Comparison of ENCODE assay signal across 24 cellular contexts in the genomic region with DNA sequence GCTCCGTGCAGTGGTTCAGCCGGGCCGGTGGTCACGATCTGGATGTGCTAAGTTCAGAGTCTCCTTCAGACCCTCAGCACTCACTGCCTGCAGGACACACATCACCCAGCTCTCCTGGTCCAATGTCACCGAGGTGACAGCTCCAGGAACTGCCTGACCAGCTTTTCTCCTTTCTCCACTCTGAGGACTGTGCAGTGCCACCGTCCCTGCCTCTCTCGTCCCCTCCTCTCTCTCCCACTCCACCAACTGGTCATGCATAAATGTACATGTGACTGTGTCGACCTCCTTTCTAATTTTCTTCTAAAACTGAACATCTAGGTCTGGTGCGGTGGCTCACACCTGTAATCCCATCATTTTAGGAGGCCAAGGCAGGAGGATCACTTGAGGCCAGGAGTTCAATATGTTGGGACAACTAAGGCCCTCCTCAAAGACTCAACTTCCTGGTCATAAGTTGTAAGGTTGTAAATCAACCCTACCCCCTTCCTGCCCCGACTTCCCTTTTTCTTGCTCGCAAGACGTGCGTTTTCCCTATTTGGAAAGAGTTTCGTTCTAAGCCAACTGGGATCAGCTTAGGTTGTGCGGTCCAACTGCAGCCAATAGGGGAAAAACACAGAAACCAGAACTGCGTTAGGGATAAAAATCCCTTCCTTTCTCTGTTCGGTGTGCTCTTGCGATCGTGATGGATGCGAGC.
"Had no signal": no experiment of that assay in that cellular context is flagged by ENCODE, and none has a peak within 500 bp of the region (broad histone marks: within the 10 kb centered on the region; RNA-seq: fewer than 3 reads in every experiment).

No MANE protein-coding gene starts in this region.

- H3K27ac Mint-ChIP-seq: activated B cell treated with CpG ODN at 0.5 μM for 24 hours; activated naive CD4-positive, alpha-beta T cell treated with anti-CD3 and anti-CD28 coated beads, Interleukin-2, amount 10 ng/mL, durations not matched to agents 7 days and 5 days; activated naive CD8-positive, alpha-beta T cell treated with anti-CD3 and anti-CD28 coated beads, Interleukin-2, amount 10 ng/mL, durations not matched to agents 7 days and 5 days; effector memory CD8-positive, alpha-beta T cell; nephron progenitor cell; stimulated activated memory B cell treated with anti-CD40 and anti-IgM and Interleukin-4, amounts not matched to agents 10 μg/mL and 1 μg/mL and 100 μg/mL, for 72 hours; stimulated activated naive CD8-positive, alpha-beta T cell treated with anti-CD3 and anti-CD28 coated beads, Interleukin-15, amount 100 ng/mL, for 72 hours; T-helper 17 cell had no signal

- H3K36me3 Mint-ChIP-seq: activated naive CD4-positive, alpha-beta T cell treated with anti-CD3 and anti-CD28 coated beads, Interleukin-2, amount 10 ng/mL, durations not matched to agents 7 days and 5 days; activated naive CD8-positive, alpha-beta T cell treated with anti-CD3 and anti-CD28 coated beads, Interleukin-2, amount 10 ng/mL, durations not matched to agents 7 days and 5 days; stimulated activated memory B cell treated with anti-CD40 and anti-IgM and Interleukin-4, amounts not matched to agents 10 μg/mL and 1 μg/mL and 100 μg/mL, for 72 hours had no signal

- H3K4me1 Mint-ChIP-seq: activated B cell treated with CpG ODN at 0.5 μM for 24 hours; activated naive CD4-positive, alpha-beta T cell treated with anti-CD3 and anti-CD28 coated beads, Interleukin-2, amount 10 ng/mL, durations not matched to agents 7 days and 5 days; activated naive CD8-positive, alpha-beta T cell treated with anti-CD3 and anti-CD28 coated beads, Interleukin-2, amount 10 ng/mL, durations not matched to agents 7 days and 5 days; stimulated activated memory B cell treated with anti-CD40 and anti-IgM and Interleukin-4, amounts not matched to agents 10 μg/mL and 1 μg/mL and 100 μg/mL, for 72 hours; stimulated activated naive CD8-positive, alpha-beta T cell treated with anti-CD3 and anti-CD28 coated beads, Interleukin-15, amount 100 ng/mL, for 72 hours had no signal

- DNase-seq: activated B cell treated with CpG ODN at 0.5 μM for 24 hours; activated CD4-positive, alpha-beta T cell treated with anti-CD3 and anti-CD28 coated beads, Interleukin-2, amount 50 U/mL, for 1 hour; activated CD8-positive, alpha-beta memory T cell treated with anti-CD3 and anti-CD28 coated beads for 24 hours; activated gamma-delta T cell; activated naive CD4-positive, alpha-beta T cell treated with anti-CD3 and anti-CD28 coated beads, Interleukin-2, amount 10 ng/mL, durations not matched to agents 7 days and 5 days; activated naive CD8-positive, alpha-beta T cell treated with anti-CD3 and anti-CD28 coated beads, Interleukin-2, amount 10 ng/mL, durations not matched to agents 7 days and 5 days; brain microvascular endothelial cell; caudate nucleus; cortex of kidney; effector memory CD8-positive, alpha-beta T cell; head of caudate nucleus; hippocampal formation; left cardiac atrium; left ventricle myocardium superior; nephron progenitor cell; psoas muscle; stimulated activated CD4-positive, alpha-beta T cell treated with anti-CD3 and anti-CD28 coated beads, Interleukin-1b, Interleukin-23, amount 100 ng/mL, for 48 hours; stimulated activated CD4-positive, alpha-beta T cell treated with anti-CD3 and anti-CD28 coated beads, Interleukin-4, amount 100 ng/mL, for 4 hours; stimulated activated CD8-positive, alpha-beta memory T cell treated with anti-CD3 and anti-CD28 coated beads, Interleukin-4, amount 100 ng/mL, for 48 hours; stimulated activated naive CD8-positive, alpha-beta T cell treated with anti-CD3 and anti-CD28 coated beads, Interleukin-15, amount 100 ng/mL, for 72 hours; T-helper 17 cell; tibial artery; upper lobe of right lung had no signal

- H3K9me3 Mint-ChIP-seq: activated naive CD4-positive, alpha-beta T cell treated with anti-CD3 and anti-CD28 coated beads, Interleukin-2, amount 10 ng/mL, durations not matched to agents 7 days and 5 days; activated naive CD8-positive, alpha-beta T cell treated with anti-CD3 and anti-CD28 coated beads, Interleukin-2, amount 10 ng/mL, durations not matched to agents 7 days and 5 days; effector memory CD8-positive, alpha-beta T cell; stimulated activated naive CD8-positive, alpha-beta T cell treated with anti-CD3 and anti-CD28 coated beads, Interleukin-15, amount 100 ng/mL, for 72 hours had no signal

- H3K4me3 Mint-ChIP-seq: activated B cell treated with CpG ODN at 0.5 μM for 24 hours; activated naive CD4-positive, alpha-beta T cell treated with anti-CD3 and anti-CD28 coated beads, Interleukin-2, amount 10 ng/mL, durations not matched to agents 7 days and 5 days; activated naive CD8-positive, alpha-beta T cell treated with anti-CD3 and anti-CD28 coated beads, Interleukin-2, amount 10 ng/mL, durations not matched to agents 7 days and 5 days; effector memory CD8-positive, alpha-beta T cell; nephron progenitor cell; stimulated activated memory B cell treated with anti-CD40 and anti-IgM and Interleukin-4, amounts not matched to agents 10 μg/mL and 1 μg/mL and 100 μg/mL, for 72 hours; stimulated activated naive CD8-positive, alpha-beta T cell treated with anti-CD3 and anti-CD28 coated beads, Interleukin-15, amount 100 ng/mL, for 72 hours; T-helper 17 cell had no signal

- H3K27me3 Mint-ChIP-seq: activated B cell treated with CpG ODN at 0.5 μM for 24 hours; activated naive CD4-positive, alpha-beta T cell treated with anti-CD3 and anti-CD28 coated beads, Interleukin-2, amount 10 ng/mL, durations not matched to agents 7 days and 5 days; activated naive CD8-positive, alpha-beta T cell treated with anti-CD3 and anti-CD28 coated beads, Interleukin-2, amount 10 ng/mL, durations not matched to agents 7 days and 5 days; stimulated activated naive CD8-positive, alpha-beta T cell treated with anti-CD3 and anti-CD28 coated beads, Interleukin-15, amount 100 ng/mL, for 72 hours had no signal
